In genomic region chr22:17199131-17199731, GRCh38 we compare ENCODE assay signal across 8 cellular contexts. TPM values are rescaled to one million over a fixed set of nuclear protein-coding genes. Genes with fewer than 3 reads are reported as not detected.
A peak's percentile ranks its signal among the peaks of the same experiment; 100 is the strongest.
DNase-seq lines count a peak whose midpoint lies in the region; ATAC-seq lines count a peak whose summit lies in the region.
"Had no signal": no experiment of that assay in that cellular context is flagged by ENCODE, and none has a peak within 500 bp of the region (broad histone marks: within the 10 kb centered on the region; RNA-seq: fewer than 3 reads in every experiment).

No MANE protein-coding gene starts in this region.

- H3K27ac ChIP-seq in ectodermal cell (ENCODE audit: insufficient read depth, low read depth, low read length, poor library complexity, severe bottlenecking) = peak overlapping the region; percentile 99
- H3K27ac ChIP-seq in thymus (ENCODE audit: low read depth) = peak overlapping the region; percentile 47

- 1 to 2% methylated on average over 18 of the region's 18 CpGs for WGBS in ectodermal cell, 2 experiments
- WGBS in thymus = 94% methylated on average over 18 of the region's 18 CpGs

- no peaks in the 10 kb centered on the region for H3K36me3 ChIP-seq in ectodermal cell (ENCODE audit: control insufficient read depth, insufficient read depth, low read length)
- peaks cover 58% of the 10 kb centered on the region for H3K36me3 ChIP-seq in thymus (ENCODE audit: control insufficient read depth, insufficient read depth)

- H3K4me3 ChIP-seq in ectodermal cell (ENCODE audit: insufficient read depth, low read depth, low read length) = peak overlapping the region; percentile 45
- H3K4me3 ChIP-seq in thymus (ENCODE audit: low read length) = no peak overlapping the region

- DNase-seq in NCI-H187 treated with DMSO at 0.1 percent for 48 hours (lab: John Stamatoyannopoulos, UW) (peak; percentile 45), lung microvascular endothelial cell (ENCODE audit: low read depth in 2 of 2) (peak; percentile 29 to 65), T-helper 1 cell (no peak)
- DNase-seq in stimulated activated CD4-positive, alpha-beta T cell treated with anti-CD3 and anti-CD28 coated beads, Interleukin-2, amount 100 ng/mL, for 24 hours = no peak
- DNase-seq: NCI-H345 had no signal

- no peaks in the 10 kb centered on the region for H3K9me3 ChIP-seq in ectodermal cell (ENCODE audit: control insufficient read depth, low read length)
- no peaks in the 10 kb centered on the region for H3K9me3 ChIP-seq in thymus (ENCODE audit: control insufficient read depth)

- H3K27me3 ChIP-seq in ectodermal cell (ENCODE audit: control insufficient read depth, insufficient read depth, low read length, poor library complexity, severe bottlenecking) = no peaks in the 10 kb centered on the region
- H3K27me3 ChIP-seq in thymus (ENCODE audit: control insufficient read depth, insufficient read depth) = no peaks in the 10 kb centered on the region

- no peak for ATAC-seq in HG03097 (IDR thresholded peaks at IDR 0.05; ENCODE audit: low FRiP score, unreplicated experiment)

- H3K4me1 ChIP-seq in ectodermal cell (ENCODE audit: control insufficient read depth, insufficient read depth, low read length) = peaks cover 10% of the 10 kb centered on the region
- no peaks in the 10 kb centered on the region for H3K4me1 ChIP-seq in thymus (ENCODE audit: control insufficient read depth, insufficient read depth, low read length)

RNA-seq across cellular contexts. Expression of gene ADA2, which starts 20.0 kb away (rescaled TPM):
- polyA plus RNA-seq in ectodermal cell (2013, experiment 1 of 4) = 20.8 TPM
- polyA plus RNA-seq in ectodermal cell (2013, experiment 2 of 4) = 22.5 TPM
- 15.8 TPM for polyA plus RNA-seq in ectodermal cell (2013, experiment 3 of 4)
- polyA plus RNA-seq in ectodermal cell (2013, experiment 4 of 4) = 18.6 TPM
- total RNA-seq in lung microvascular endothelial cell = 0.87 and 6.7 TPM in 2 replicates
- 37.7 TPM for polyA plus RNA-seq in thymus

RNA-seq across cellular contexts. Expression of gene HDHD5, which starts 40.2 kb away (rescaled TPM):
- 50.5 TPM for polyA plus RNA-seq in ectodermal cell (2013, experiment 1 of 4)
- 44.3 TPM for polyA plus RNA-seq in ectodermal cell (2013, experiment 2 of 4)
- polyA plus RNA-seq in ectodermal cell (2013, experiment 3 of 4) = 35.7 TPM
- 38.1 TPM for polyA plus RNA-seq in ectodermal cell (2013, experiment 4 of 4)
- 28.8 and 35.5 TPM in 2 replicates for total RNA-seq in lung microvascular endothelial cell
- 30.7 TPM for polyA plus RNA-seq in thymus

Comparison
In these comparisons a context has a peak if more than half of its experiments do, and no peak if none do; other contexts are left out.
1. DNase-seq: peak in NCI-H187 treated with DMSO at 0.1 percent for 48 hours (single experiment) and lung microvascular endothelial cell (2 of 2); none in stimulated activated CD4-positive, alpha-beta T cell treated with anti-CD3 and anti-CD28 coated beads, Interleukin-2, amount 100 ng/mL, for 24 hours (0 of 2) and T-helper 1 cell (0 of 5).